17 cellular contexts compared by ENCODE assay signal in genomic region chr4:78707793-78708192, GRCh38.
DNase-seq lines count a peak whose midpoint lies in the region; ATAC-seq and TF ChIP-seq lines count a peak whose summit lies in the region.
"Had no signal": no experiment of that assay in that cellular context is flagged by ENCODE, and none has a peak within 500 bp of the region (broad histone marks: within the 10 kb centered on the region; RNA-seq: fewer than 3 reads in every experiment).

No MANE protein-coding gene starts in this region.

- H3K4me1 Mint-ChIP-seq in memory B cell = peaks cover 29% of the 10 kb centered on the region

- no peaks in the 10 kb centered on the region for H3K27me3 Mint-ChIP-seq in memory B cell

- ATAC-seq in GM18511 (IDR thresholded peaks at IDR 0.05; ENCODE audit: unreplicated experiment) (peak; percentile 59), GM21529 (IDR thresholded peaks at IDR 0.05; ENCODE audit: unreplicated experiment) (peak; percentile 73), HG03439 (IDR thresholded peaks at IDR 0.05; ENCODE audit: unreplicated experiment) (peak; percentile 42), memory B cell (ENCODE audit: low read depth) (peak; percentile 68)
- ATAC-seq: mucosa of descending colon had no signal

- H3K27ac Mint-ChIP-seq in memory B cell = peak overlapping the region; percentile 93

- 86 to 89% (median 88%) methylated on average over 5 of the region's 5 CpGs for WGBS in ovary, 3 donors

- H3K4me3 ChIP-seq in ovary = no peak overlapping the region
- H3K4me3 ChIP-seq: colonic mucosa, mucosa of descending colon, skin epidermis, stomach had no signal

- no peaks in the 10 kb centered on the region for H3K4me1 ChIP-seq in ovary (ENCODE audit: insufficient read depth)
- H3K4me1 ChIP-seq: stomach had no signal

- H3K4me3 Mint-ChIP-seq in memory B cell = peak overlapping the region; percentile 68

- intact Hi-C loops in ovary (cut with DNase I) = no loop called here

- no peak for TF ChIP-seq CTCF in ovary (IDR thresholded peaks at IDR 0.05)

- H3K27me3 ChIP-seq in ovary = no peaks in the 10 kb centered on the region
- H3K27me3 ChIP-seq: colonic mucosa, stomach had no signal

- peaks cover 3% of the 10 kb centered on the region for H3K9me3 Mint-ChIP-seq in memory B cell

- no peak for TF ChIP-seq EP300 in ovary (IDR thresholded peaks at IDR 0.05)

- H3K27ac ChIP-seq in ovary = no peak overlapping the region
- H3K27ac ChIP-seq: colonic mucosa, skin epidermis, stomach had no signal

- H3K36me3 ChIP-seq in ovary = no peaks in the 10 kb centered on the region
- H3K36me3 ChIP-seq: colonic mucosa, stomach had no signal

- DNase-seq in memory B cell (ENCODE audit: low spot score in 2 of 2) (peak in 1 of 2 donors; percentile 4), ovary (no peak), SIG-M5 (lab: John Stamatoyannopoulos, UW) (no peak)
- no peak for DNase-seq in activated T-cell treated with anti-CD3 and anti-CD28 coated beads, Interleukin-2, amount 50 U/mL, for 48 hours
- DNase-seq in activated CD4-positive, alpha-beta T cell treated with anti-CD3 and anti-CD28 coated beads, Interleukin-2, amount 50 U/mL, for 48 hours = no peak
- DNase-seq: activated CD8-positive, alpha-beta memory T cell treated with anti-CD3 and anti-CD28 coated beads for 24 hours; colonic mucosa; KG1; mucosa of descending colon; NCI-H1436 treated with DMSO at 0.1 percent for 48 hours; NCI-H446; SHP77 treated with DMSO at 0.1 percent for 48 hours; stomach had no signal

- no peak for TF ChIP-seq POLR2A in ovary (IDR thresholded peaks at IDR 0.05)

- H3K9me3 ChIP-seq in ovary = no peaks in the 10 kb centered on the region
- H3K9me3 ChIP-seq: colonic mucosa had no signal

- no peaks in the 10 kb centered on the region for H3K36me3 Mint-ChIP-seq in memory B cell
